In genomic region chr15:88663216-88663615, GRCh38 we compare ENCODE assay signal across 18 cellular contexts. TPM values are rescaled to one million over a fixed set of nuclear protein-coding genes. Genes with fewer than 3 reads are reported as not detected.
DNase-seq lines count a peak whose midpoint lies in the region; ATAC-seq and TF ChIP-seq lines count a peak whose summit lies in the region.
"Had no signal": no experiment of that assay in that cellular context is flagged by ENCODE, and none has a peak within 500 bp of the region (broad histone marks: within the 10 kb centered on the region; RNA-seq: fewer than 3 reads in every experiment).

No MANE protein-coding gene starts in this region.

- H3K36me3 ChIP-seq in adipocyte (ENCODE audit: control insufficient read depth, insufficient read depth, low read length, severe bottlenecking), result no peaks in the 10 kb centered on the region
- H3K36me3 ChIP-seq: heart left ventricle, lower lobe of right lung had no signal

- H3K36me3 Mint-ChIP-seq in stimulated activated effector memory CD8-positive, alpha-beta T cell treated with anti-CD3 and anti-CD28 coated beads, Interleukin-12 subunit alpha, Interleukin-12 subunit beta, amount 100 ng/mL, for 72 hours, result peaks cover 5% of the 10 kb centered on the region

- H3K9me3 ChIP-seq in adipocyte (ENCODE audit: control insufficient read depth, low read length), result no peaks in the 10 kb centered on the region
- H3K9me3 ChIP-seq: heart left ventricle, lower lobe of right lung had no signal

- no peak overlapping the region for H3K9ac ChIP-seq in adipocyte (ENCODE audit: low read length)

- TF ChIP-seq CTCF in GM13976 (IDR thresholded peaks at IDR 0.05; ENCODE audit: borderline replicate concordance, control extremely low read depth, extremely low read depth, insufficient read depth, missing control alignments), result no peak

- peaks cover 33% of the 10 kb centered on the region for H3K4me1 ChIP-seq in adipocyte (ENCODE audit: control insufficient read depth, insufficient read depth, low read length)
- H3K4me1 ChIP-seq: lower lobe of right lung had no signal

- no peaks in the 10 kb centered on the region for H3K27me3 ChIP-seq in adipocyte (replicated peaks; ENCODE audit: control insufficient read depth, insufficient read depth, low read length)
- H3K27me3 ChIP-seq: dorsolateral prefrontal cortex had no signal

- no peak overlapping the region for H3K4me3 ChIP-seq in adipocyte (ENCODE audit: low read length)
- H3K4me3 ChIP-seq: dorsolateral prefrontal cortex, heart left ventricle, lower lobe of right lung had no signal

- DNase-seq in D341Med (ENCODE audit: low spot score) (peak; percentile 2), adipocyte (ENCODE audit: low read depth) (peak; percentile 52), left lobe of liver (ENCODE audit: low spot score) (no peak), GM13976 (ENCODE audit: low spot score) (no peak), hypothalamus (lab: John Stamatoyannopoulos, UW) (no peak)
- DNase-seq in stimulated activated effector memory CD8-positive, alpha-beta T cell treated with anti-CD3 and anti-CD28 coated beads, Interleukin-12 subunit alpha, Interleukin-12 subunit beta, amount 100 ng/mL, for 72 hours (ENCODE audit: low spot score in 2 of 2), result no peak
- DNase-seq: activated CD4-positive, alpha-beta T cell treated with anti-CD3 and anti-CD28 coated beads for 1 hour; heart left ventricle; KBM-7; lower lobe of right lung; NCI-H1048; NCI-H2029 treated with DMSO at 0.1 percent for 48 hours; NCI-H510A; RPMI8226 had no signal

- H3K9me3 Mint-ChIP-seq in stimulated activated effector memory CD8-positive, alpha-beta T cell treated with anti-CD3 and anti-CD28 coated beads, Interleukin-12 subunit alpha, Interleukin-12 subunit beta, amount 100 ng/mL, for 72 hours, result no peaks in the 10 kb centered on the region
- H3K9me3 Mint-ChIP-seq: activated T-helper 2 cell treated with anti-CD3 and anti-CD28 coated beads, Interferon-gamma antibody, Interleukin-2, Interleukin-4, amounts not matched to agents 10 μg/mL and 5 μg/mL and 100 μg/mL, durations not matched to agents 14 hours and 24 hours and 36 hours had no signal

- H3K27ac Mint-ChIP-seq in stimulated activated effector memory CD8-positive, alpha-beta T cell treated with anti-CD3 and anti-CD28 coated beads, Interleukin-12 subunit alpha, Interleukin-12 subunit beta, amount 100 ng/mL, for 72 hours, result peak overlapping the region; percentile 32
- H3K27ac Mint-ChIP-seq: activated T-helper 2 cell treated with anti-CD3 and anti-CD28 coated beads, Interferon-gamma antibody, Interleukin-2, Interleukin-4, amounts not matched to agents 10 μg/mL and 5 μg/mL and 100 μg/mL, durations not matched to agents 14 hours and 24 hours and 36 hours had no signal

- peaks cover 26% of the 10 kb centered on the region for H3K4me1 Mint-ChIP-seq in stimulated activated effector memory CD8-positive, alpha-beta T cell treated with anti-CD3 and anti-CD28 coated beads, Interleukin-12 subunit alpha, Interleukin-12 subunit beta, amount 100 ng/mL, for 72 hours

- ATAC-seq in left lobe of liver, result peak; percentile 40
- no peak for ATAC-seq in stimulated activated effector memory CD8-positive, alpha-beta T cell treated with anti-CD3 and anti-CD28 coated beads, Interleukin-12 subunit alpha, Interleukin-12 subunit beta, amount 100 ng/mL, for 72 hours
- no peak for ATAC-seq in GM19351 (IDR thresholded peaks at IDR 0.05; ENCODE audit: unreplicated experiment)
- no peak for ATAC-seq in HG03095 (IDR thresholded peaks at IDR 0.05; ENCODE audit: unreplicated experiment)
- ATAC-seq: heart left ventricle had no signal

- H3K4me3 Mint-ChIP-seq in stimulated activated effector memory CD8-positive, alpha-beta T cell treated with anti-CD3 and anti-CD28 coated beads, Interleukin-12 subunit alpha, Interleukin-12 subunit beta, amount 100 ng/mL, for 72 hours, result no peak overlapping the region

- in situ Hi-C loops in GM13976 (cut with MboI; ENCODE audit: low sequenced_read_pairs, unreplicated experiment), result no loop called here

RNA-seq across cellular contexts. Expression of gene ISG20, which starts 24.4 kb away (rescaled TPM):
- total RNA-seq in left lobe of liver, result 5.7 TPM

RNA-seq across cellular contexts. Expression of gene AEN, which starts 42.1 kb away (rescaled TPM):
- total RNA-seq in left lobe of liver, result 7.1 TPM

Comparison
In these comparisons a context has a peak if more than half of its experiments do, and no peak if none do; other contexts are left out.
1. DNase-seq: peak in D341Med (single experiment) and adipocyte (single experiment); none in left lobe of liver (single experiment), stimulated activated effector memory CD8-positive, alpha-beta T cell treated with anti-CD3 and anti-CD28 coated beads, Interleukin-12 subunit alpha, Interleukin-12 subunit beta, amount 100 ng/mL, for 72 hours (0 of 2), GM13976 (single experiment) and hypothalamus (0 of 51).